ENCODE assay signal across 1 cellular context in genomic region chr2:96537734-96538486, GRCh38.
A peak's percentile ranks its signal among the peaks of the same experiment; 100 is the strongest.
TF ChIP-seq lines count a peak whose summit lies in the region.

No MANE protein-coding gene starts in this region.

TF ChIP-seq in HepG2, 621 proteins besides CTCF, POLR2A, EP300 and RAD21 (continues in another document):
- TF ChIP-seq RNF2 (conservative IDR thresholded peaks at IDR 0.05; ENCODE audit: low read depth) (no peak), ZNF263 (CRISPR knock-in tag; IDR thresholded peaks at IDR 0.05) (peak; percentile 85), TAF1 (CRISPR knock-in tag; IDR thresholded peaks at IDR 0.05) (peak; percentile 5; the same call in 1 of the 2 replicates), DNMT1 (CRISPR knock-in tag; IDR thresholded peaks at IDR 0.05) (peak; percentile 89; the same call in 1 of the 2 replicates), ZNF839 (CRISPR knock-in tag; IDR thresholded peaks at IDR 0.05; ENCODE audit: borderline replicate concordance) (no peak; the same call in 1 of the 2 replicates), HINFP (CRISPR knock-in tag; IDR thresholded peaks at IDR 0.05; ENCODE audit: low read depth) (0 out of 2 replicates have a peak, but pooled peaks have one; percentile 1), SP2 (CRISPR knock-in tag; IDR thresholded peaks at IDR 0.05) (0 out of 2 replicates have a peak, but pooled peaks have one; percentile 8), RFX5 (IDR thresholded peaks at IDR 0.05; ENCODE audit: low read depth, low read length) (no peak), PCBP1 (IDR thresholded peaks at IDR 0.05; ENCODE audit: borderline replicate concordance, low read depth, low read length) (0 out of 2 replicates have a peak, but pooled peaks have one; percentile 33), PAWR (CRISPR knock-in tag; IDR thresholded peaks at IDR 0.05; ENCODE audit: borderline replicate concordance) (no peak), SMAD3 (CRISPR knock-in tag; IDR thresholded peaks at IDR 0.05) (no peak), ZHX1 (CRISPR knock-in tag; IDR thresholded peaks at IDR 0.05; ENCODE audit: low read depth) (0 out of 2 replicates have a peak, but pooled peaks have one; percentile 50), MIER2 (CRISPR knock-in tag; IDR thresholded peaks at IDR 0.05) (no peak), ZNF441 (CRISPR knock-in tag; IDR thresholded peaks at IDR 0.05; ENCODE audit: borderline replicate concordance) (no peak), ZFY (CRISPR knock-in tag; IDR thresholded peaks at IDR 0.05) (peak; percentile 28; the same call in 1 of the 2 replicates), ZNF552 (CRISPR knock-in tag; IDR thresholded peaks at IDR 0.05; ENCODE audit: borderline replicate concordance) (no peak), ZNF891 (CRISPR knock-in tag; IDR thresholded peaks at IDR 0.05) (no peak), ZNF629 (CRISPR knock-in tag; conservative IDR thresholded peaks at IDR 0.05) (peak; percentile 16; the same call in 1 of the 2 replicates), MTA3 (CRISPR knock-in tag; IDR thresholded peaks at IDR 0.05) (no peak), ZNF704 (CRISPR knock-in tag; IDR thresholded peaks at IDR 0.05; ENCODE audit: borderline replicate concordance) (0 out of 2 replicates have a peak, but pooled peaks have one; percentile 56), ZNF292 (CRISPR knock-in tag; IDR thresholded peaks at IDR 0.05; ENCODE audit: borderline replicate concordance, low read depth) (0 out of 2 replicates have a peak, but pooled peaks have one; percentile 3), RFXANK (CRISPR knock-in tag; IDR thresholded peaks at IDR 0.05) (no peak), USF2 (IDR thresholded peaks at IDR 0.05; ENCODE audit: low read depth, low read length) (no peak), USF2 (CRISPR knock-in tag; IDR thresholded peaks at IDR 0.05; ENCODE audit: borderline replicate concordance) (no peak), KLF16 (CRISPR knock-in tag; IDR thresholded peaks at IDR 0.05) (0 out of 4 replicates have a peak, but pooled peaks of 1 of the 2 experiments have one; percentile 13), CENPT (CRISPR knock-in tag; IDR thresholded peaks at IDR 0.05; ENCODE audit: low read depth) (no peak), ZNF337 (CRISPR knock-in tag; IDR thresholded peaks at IDR 0.05; ENCODE audit: borderline replicate concordance, low read depth) (0 out of 2 replicates have a peak, but pooled peaks have one; percentile 71), TARDBP (CRISPR knock-in tag; IDR thresholded peaks at IDR 0.05) (no peak), SOX13 (IDR thresholded peaks at IDR 0.05) (no peak), SOX13 (CRISPR knock-in tag; conservative IDR thresholded peaks at IDR 0.05 in 1 of 2, IDR thresholded peaks at IDR 0.05 in 1 of 2) (no peak), ZNF709 (CRISPR knock-in tag; IDR thresholded peaks at IDR 0.05) (no peak), HNRNPK (IDR thresholded peaks at IDR 0.05; ENCODE audit: low read depth, low read length, poor library complexity, severe bottlenecking) (no peak), EZH2 (conservative IDR thresholded peaks at IDR 0.05; ENCODE audit: low read depth, low read length) (0 out of 2 replicates have a peak, but pooled peaks have one; percentile 59), HCFC1 (IDR thresholded peaks at IDR 0.05; ENCODE audit: low read depth, low read length) (0 out of 2 replicates have a peak, but pooled peaks have one; percentile 8), MIER3 (CRISPR knock-in tag; IDR thresholded peaks at IDR 0.05; ENCODE audit: borderline replicate concordance) (no peak), ZBTB14 (CRISPR knock-in tag; IDR thresholded peaks at IDR 0.05) (no peak)
- TF ChIP-seq, protein P1, sequence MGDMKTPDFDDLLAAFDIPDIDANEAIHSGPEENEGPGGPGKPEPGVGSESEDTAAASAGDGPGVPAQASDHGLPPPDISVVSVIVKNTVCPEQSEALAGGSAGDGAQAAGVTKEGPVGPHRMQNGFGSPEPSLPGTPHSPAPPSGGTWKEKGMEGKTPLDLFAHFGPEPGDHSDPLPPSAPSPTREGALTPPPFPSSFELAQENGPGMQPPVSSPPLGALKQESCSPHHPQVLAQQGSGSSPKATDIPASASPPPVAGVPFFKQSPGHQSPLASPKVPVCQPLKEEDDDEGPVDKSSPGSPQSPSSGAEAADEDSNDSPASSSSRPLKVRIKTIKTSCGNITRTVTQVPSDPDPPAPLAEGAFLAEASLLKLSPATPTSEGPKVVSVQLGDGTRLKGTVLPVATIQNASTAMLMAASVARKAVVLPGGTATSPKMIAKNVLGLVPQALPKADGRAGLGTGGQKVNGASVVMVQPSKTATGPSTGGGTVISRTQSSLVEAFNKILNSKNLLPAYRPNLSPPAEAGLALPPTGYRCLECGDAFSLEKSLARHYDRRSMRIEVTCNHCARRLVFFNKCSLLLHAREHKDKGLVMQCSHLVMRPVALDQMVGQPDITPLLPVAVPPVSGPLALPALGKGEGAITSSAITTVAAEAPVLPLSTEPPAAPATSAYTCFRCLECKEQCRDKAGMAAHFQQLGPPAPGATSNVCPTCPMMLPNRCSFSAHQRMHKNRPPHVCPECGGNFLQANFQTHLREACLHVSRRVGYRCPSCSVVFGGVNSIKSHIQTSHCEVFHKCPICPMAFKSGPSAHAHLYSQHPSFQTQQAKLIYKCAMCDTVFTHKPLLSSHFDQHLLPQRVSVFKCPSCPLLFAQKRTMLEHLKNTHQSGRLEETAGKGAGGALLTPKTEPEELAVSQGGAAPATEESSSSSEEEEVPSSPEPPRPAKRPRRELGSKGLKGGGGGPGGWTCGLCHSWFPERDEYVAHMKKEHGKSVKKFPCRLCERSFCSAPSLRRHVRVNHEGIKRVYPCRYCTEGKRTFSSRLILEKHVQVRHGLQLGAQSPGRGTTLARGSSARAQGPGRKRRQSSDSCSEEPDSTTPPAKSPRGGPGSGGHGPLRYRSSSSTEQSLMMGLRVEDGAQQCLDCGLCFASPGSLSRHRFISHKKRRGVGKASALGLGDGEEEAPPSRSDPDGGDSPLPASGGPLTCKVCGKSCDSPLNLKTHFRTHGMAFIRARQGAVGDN (CRISPR knock-in tag; IDR thresholded peaks at IDR 0.05): no peak; the same call in 1 of the 2 replicates
- TF ChIP-seq, protein P2, sequence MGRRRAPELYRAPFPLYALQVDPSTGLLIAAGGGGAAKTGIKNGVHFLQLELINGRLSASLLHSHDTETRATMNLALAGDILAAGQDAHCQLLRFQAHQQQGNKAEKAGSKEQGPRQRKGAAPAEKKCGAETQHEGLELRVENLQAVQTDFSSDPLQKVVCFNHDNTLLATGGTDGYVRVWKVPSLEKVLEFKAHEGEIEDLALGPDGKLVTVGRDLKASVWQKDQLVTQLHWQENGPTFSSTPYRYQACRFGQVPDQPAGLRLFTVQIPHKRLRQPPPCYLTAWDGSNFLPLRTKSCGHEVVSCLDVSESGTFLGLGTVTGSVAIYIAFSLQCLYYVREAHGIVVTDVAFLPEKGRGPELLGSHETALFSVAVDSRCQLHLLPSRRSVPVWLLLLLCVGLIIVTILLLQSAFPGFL (CRISPR knock-in tag; IDR thresholded peaks at IDR 0.05): no peak
- TF ChIP-seq, protein P3, sequence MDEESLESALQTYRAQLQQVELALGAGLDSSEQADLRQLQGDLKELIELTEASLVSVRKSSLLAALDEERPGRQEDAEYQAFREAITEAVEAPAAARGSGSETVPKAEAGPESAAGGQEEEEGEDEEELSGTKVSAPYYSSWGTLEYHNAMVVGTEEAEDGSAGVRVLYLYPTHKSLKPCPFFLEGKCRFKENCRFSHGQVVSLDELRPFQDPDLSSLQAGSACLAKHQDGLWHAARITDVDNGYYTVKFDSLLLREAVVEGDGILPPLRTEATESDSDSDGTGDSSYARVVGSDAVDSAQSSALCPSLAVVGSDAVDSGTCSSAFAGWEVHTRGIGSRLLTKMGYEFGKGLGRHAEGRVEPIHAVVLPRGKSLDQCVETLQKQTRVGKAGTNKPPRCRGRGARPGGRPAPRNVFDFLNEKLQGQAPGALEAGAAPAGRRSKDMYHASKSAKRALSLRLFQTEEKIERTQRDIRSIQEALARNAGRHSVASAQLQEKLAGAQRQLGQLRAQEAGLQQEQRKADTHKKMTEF (CRISPR knock-in tag; IDR thresholded peaks at IDR 0.05): no peak
